ENCODE assay signal across 15 cellular contexts in the genomic region with DNA sequence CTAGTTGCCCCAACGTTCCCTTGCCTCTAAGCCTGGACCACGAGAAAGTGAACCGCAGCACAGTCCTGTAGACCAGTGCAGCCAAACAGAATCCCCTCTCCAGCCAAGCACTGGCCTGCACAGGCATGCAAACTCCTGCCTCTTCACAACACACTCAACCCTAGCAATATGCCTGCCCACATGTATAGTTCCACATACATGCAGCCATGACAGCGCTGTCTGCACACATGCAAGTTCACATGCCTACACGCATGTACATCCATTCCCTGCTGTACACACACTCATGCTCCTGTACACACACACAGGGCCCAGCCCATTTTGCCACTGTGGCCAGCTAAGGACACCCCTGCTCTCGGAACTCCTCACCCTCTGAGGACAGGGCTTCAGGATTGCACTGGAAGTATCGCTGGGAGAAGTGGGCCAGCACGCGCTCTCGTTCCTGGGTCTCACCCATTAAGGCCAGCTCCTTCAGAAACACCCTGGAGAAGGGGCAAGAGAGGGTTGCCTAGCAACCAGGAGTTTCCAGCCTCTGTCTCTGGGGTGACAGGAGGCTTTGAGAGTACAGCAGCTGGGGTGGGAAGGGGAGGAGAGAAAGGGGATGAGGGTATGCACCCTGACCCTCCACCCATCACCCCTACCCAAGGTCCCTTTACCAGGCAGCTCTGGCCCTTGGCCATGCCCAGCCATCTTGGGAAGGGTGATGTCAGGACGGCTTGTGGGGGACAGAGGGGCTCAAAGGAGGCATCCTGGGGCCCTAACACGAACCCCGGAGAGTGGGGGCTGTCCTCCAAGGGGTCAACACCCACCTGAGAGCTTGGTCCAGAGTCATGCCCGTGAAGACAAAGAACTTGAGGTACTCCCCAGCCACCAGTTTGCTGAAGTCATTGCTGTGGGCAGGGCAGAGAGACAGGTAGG. TPM values are rescaled to one million over a fixed set of nuclear protein-coding genes. Genes with fewer than 3 reads are reported as not detected.
DNase-seq lines count a peak whose midpoint lies in the region; ATAC-seq and TF ChIP-seq lines count a peak whose summit lies in the region.
"Had no signal": no experiment of that assay in that cellular context is flagged by ENCODE, and none has a peak within 500 bp of the region (broad histone marks: within the 10 kb centered on the region; RNA-seq: fewer than 3 reads in every experiment).

No MANE protein-coding gene starts in this region.

- no peaks in the 10 kb centered on the region for H3K36me3 Mint-ChIP-seq in T-helper 2 cell treated with Interferon-gamma antibody and Interleukin-4, amounts not matched to agents 5 μg/mL and 100 μg/mL, for 36 hours (ENCODE audit: low read depth)
- H3K36me3 Mint-ChIP-seq in activated CD4-positive, alpha-beta memory T cell treated with anti-CD3 and anti-CD28 coated beads for 36 hours, result no peaks in the 10 kb centered on the region

- DNase-seq in T-helper 2 cell treated with Interferon-gamma antibody and Interleukin-4, amounts not matched to agents 5 μg/mL and 100 μg/mL, for 36 hours (ENCODE audit: low spot score), result no peak
- DNase-seq in T-helper 2 cell, result no peak
- DNase-seq in activated CD4-positive, alpha-beta memory T cell treated with anti-CD3 and anti-CD28 coated beads for 36 hours, result no peak
- DNase-seq in sigmoid colon, result no peak
- no peak for DNase-seq in SHP77 (lab: John Stamatoyannopoulos, UW)
- no peak for DNase-seq in ovary
- DNase-seq: body of pancreas, DMS79, tibial artery had no signal

- intact Hi-C loops in activated CD4-positive, alpha-beta memory T cell treated with anti-CD3 and anti-CD28 coated beads for 36 hours (cut with micrococcal nuclease), result no loop called here
- intact Hi-C loops in sigmoid colon (cut with DNase I), result no loop called here
- intact Hi-C loops in ovary (cut with DNase I), result no loop called here

- TF ChIP-seq CTCF in sigmoid colon (IDR thresholded peaks at IDR 0.05), result no peak
- no peak for TF ChIP-seq CTCF in ovary (IDR thresholded peaks at IDR 0.05)

- no peaks in the 10 kb centered on the region for H3K9me3 Mint-ChIP-seq in T-helper 2 cell treated with Interferon-gamma antibody and Interleukin-4, amounts not matched to agents 5 μg/mL and 100 μg/mL, for 36 hours
- no peaks in the 10 kb centered on the region for H3K9me3 Mint-ChIP-seq in activated CD4-positive, alpha-beta memory T cell treated with anti-CD3 and anti-CD28 coated beads for 36 hours

- H3K27ac Mint-ChIP-seq in T-helper 2 cell treated with Interferon-gamma antibody and Interleukin-4, amounts not matched to agents 5 μg/mL and 100 μg/mL, for 36 hours, result peak overlapping the region; percentile 0
- H3K27ac Mint-ChIP-seq in activated CD4-positive, alpha-beta memory T cell treated with anti-CD3 and anti-CD28 coated beads for 36 hours, result peak overlapping the region; percentile 31

- peaks cover 27% of the 10 kb centered on the region for H3K4me1 Mint-ChIP-seq in T-helper 2 cell treated with Interferon-gamma antibody and Interleukin-4, amounts not matched to agents 5 μg/mL and 100 μg/mL, for 36 hours (ENCODE audit: low read depth)
- peaks cover 30% of the 10 kb centered on the region for H3K4me1 Mint-ChIP-seq in activated CD4-positive, alpha-beta memory T cell treated with anti-CD3 and anti-CD28 coated beads for 36 hours (ENCODE audit: low read depth)

- no peaks in the 10 kb centered on the region for H3K9me3 ChIP-seq in iPS-15b (ENCODE audit: control insufficient read depth, insufficient read depth, low read length)
- no peaks in the 10 kb centered on the region for H3K9me3 ChIP-seq in sigmoid colon
- no peaks in the 10 kb centered on the region for H3K9me3 ChIP-seq in ovary
- H3K9me3 ChIP-seq: body of pancreas, tibial artery had no signal

- H3K27me3 Mint-ChIP-seq in T-helper 2 cell treated with Interferon-gamma antibody and Interleukin-4, amounts not matched to agents 5 μg/mL and 100 μg/mL, for 36 hours (ENCODE audit: low read depth), result peaks cover 36% of the 10 kb centered on the region
- H3K27me3 Mint-ChIP-seq in activated CD4-positive, alpha-beta memory T cell treated with anti-CD3 and anti-CD28 coated beads for 36 hours, result peaks cover 29% of the 10 kb centered on the region

- H3K4me3 ChIP-seq in iPS-15b (ENCODE audit: low read depth, low read length), result peak overlapping the region; percentile 61
- peak overlapping the region in 1 of 4 donors; percentile 80 for H3K4me3 ChIP-seq in sigmoid colon
- H3K4me3 ChIP-seq in ovary, result no peak overlapping the region
- H3K4me3 ChIP-seq: body of pancreas, GM12878, tibial artery had no signal

- TF ChIP-seq EP300 in sigmoid colon (IDR thresholded peaks at IDR 0.05) (no peak), ovary (IDR thresholded peaks at IDR 0.05) (no peak)

- no peak for ATAC-seq in HG02642 (IDR thresholded peaks at IDR 0.05; ENCODE audit: poor library complexity, unreplicated experiment)
- ATAC-seq: body of pancreas, GM12878, HCT116 had no signal

- peak overlapping the region; percentile 57 for H3K4me3 Mint-ChIP-seq in T-helper 2 cell treated with Interferon-gamma antibody and Interleukin-4, amounts not matched to agents 5 μg/mL and 100 μg/mL, for 36 hours
- peak overlapping the region; percentile 74 for H3K4me3 Mint-ChIP-seq in activated CD4-positive, alpha-beta memory T cell treated with anti-CD3 and anti-CD28 coated beads for 36 hours

- H3K36me3 ChIP-seq in iPS-15b (ENCODE audit: control insufficient read depth, insufficient read depth, low read length), result no peaks in the 10 kb centered on the region
- H3K36me3 ChIP-seq in sigmoid colon, result no peaks in the 10 kb centered on the region
- H3K36me3 ChIP-seq in ovary, result no peaks in the 10 kb centered on the region
- H3K36me3 ChIP-seq: tibial artery had no signal

- POLR2A ChIA-PET in activated CD4-positive, alpha-beta memory T cell treated with anti-CD3 and anti-CD28 coated beads for 36 hours (lab: Charles Lee), result interaction anchor here (1.1 kb wide), 1 partner anchor 10 kb away, joined by 5 read pairs; no protein-coding TSS in a partner anchor

- 81 to 86% methylated on average over 14 of the region's 14 CpGs for WGBS in sigmoid colon, 2 donors
- WGBS in ovary, 3 donors, result 79 to 82% (median 82%) methylated on average over 14 of the region's 14 CpGs

- CTCF ChIA-PET in activated CD4-positive, alpha-beta memory T cell treated with anti-CD3 and anti-CD28 coated beads for 36 hours (lab: Charles Lee), result interaction anchor here (1.0 to 2.1 kb wide), 7 partner anchors 8 to 181 kb away, joined by 3 to 9 read pairs (median 4); no protein-coding TSS in a partner anchor

- TF ChIP-seq POLR2A in sigmoid colon (IDR thresholded peaks at IDR 0.05) (no peak), ovary (IDR thresholded peaks at IDR 0.05) (no peak)

- no peak overlapping the region for H3K9ac ChIP-seq in iPS-15b (ENCODE audit: low read depth, low read length)

- H3K27me3 ChIP-seq in iPS-15b (ENCODE audit: control insufficient read depth, insufficient read depth, low read length) (peaks cover 40% of the 10 kb centered on the region), sigmoid colon (peaks cover 10 to 39% (median 17%) of the 10 kb centered on the region in 3 donors), ovary (no peaks in the 10 kb centered on the region)

- peaks cover 14% of the 10 kb centered on the region for H3K4me1 ChIP-seq in iPS-15b (ENCODE audit: control insufficient read depth, insufficient read depth, low read length)
- peaks cover 0 to 32% (median 25%) of the 10 kb centered on the region in 4 donors for H3K4me1 ChIP-seq in sigmoid colon
- peaks cover 5% of the 10 kb centered on the region for H3K4me1 ChIP-seq in ovary (ENCODE audit: insufficient read depth)

- H3K27ac ChIP-seq in sigmoid colon, result peak overlapping the region in 3 of 4 donors; percentile 97 to 99 (median 98)
- H3K27ac ChIP-seq in ovary, result no peak overlapping the region
- H3K27ac ChIP-seq: body of pancreas, tibial artery had no signal

RNA-seq across cellular contexts. Expression of a gene that starts 7.0 kb away (rescaled TPM):
- 1 to 10 TPM; 4.2 to 4.4 TPM for total RNA-seq in activated CD4-positive, alpha-beta memory T cell treated with anti-CD3 and anti-CD28 coated beads for 36 hours
- total RNA-seq in sigmoid colon, result 100 to 1,000 TPM; 343 to 449 (median 417) TPM
- 10 to 100 TPM in 1 of 3 donors, 1 to 10 TPM in 1, under 1 TPM in 1; 0.69 to 23.3 (median 6.0) TPM for polyA plus RNA-seq in sigmoid colon
- 10 to 100 TPM in 6 of 7 donors, 1 to 10 TPM in 1; 4.4 to 34.7 (median 24.5) TPM for total RNA-seq in ovary
- 10 to 100 TPM in 1 of 2 donors, 1 to 10 TPM in 1; 4.6 to 12.4 TPM for polyA plus RNA-seq in ovary

RNA-seq across cellular contexts. Expression of a gene that starts 9.0 kb away (rescaled TPM):
- total RNA-seq in activated CD4-positive, alpha-beta memory T cell treated with anti-CD3 and anti-CD28 coated beads for 36 hours, result 10 to 100 TPM; 10.8 to 11.4 TPM
- 10 to 100 TPM; 19.7 to 51.3 (median 34.2) TPM for total RNA-seq in sigmoid colon
- polyA plus RNA-seq in sigmoid colon, result 10 to 100 TPM; 19.0 to 36.7 (median 21.0) TPM
- total RNA-seq in ovary, result 10 to 100 TPM; 13.5 to 31.1 (median 19.3) TPM
- polyA plus RNA-seq in ovary, result 10 to 100 TPM in 1 of 2 donors, under 1 TPM in 1; 0.25 to 17.9 TPM

RNA-seq across cellular contexts. Expression of a gene that starts 16.1 kb away (rescaled TPM):
- total RNA-seq in activated CD4-positive, alpha-beta memory T cell treated with anti-CD3 and anti-CD28 coated beads for 36 hours, result 100 to 1,000 TPM; 241 to 242 TPM
- total RNA-seq in sigmoid colon (10 to 100 TPM; 29.6 to 41.1 (median 36.0) TPM), ovary (10 to 100 TPM; 18.5 to 42.6 (median 35.9) TPM)
- polyA plus RNA-seq in sigmoid colon (10 to 100 TPM in 2 of 3 donors, 1 to 10 TPM in 1; 5.4 to 41.5 (median 11.1) TPM), ovary (10 to 100 TPM; 16.3 to 20.5 TPM)

RNA-seq across cellular contexts. Expression of a gene that starts 20.8 kb away (rescaled TPM):
- 10 to 100 TPM; 68.6 to 68.9 TPM for total RNA-seq in activated CD4-positive, alpha-beta memory T cell treated with anti-CD3 and anti-CD28 coated beads for 36 hours
- total RNA-seq in sigmoid colon (10 to 100 TPM; 65.2 to 93.5 (median 82.4) TPM), ovary (10 to 100 TPM; 47.7 to 70.8 (median 61.7) TPM)
- polyA plus RNA-seq in sigmoid colon (10 to 100 TPM; 30.0 to 47.7 (median 33.3) TPM), ovary (10 to 100 TPM; 34.7 to 76.5 TPM)

RNA-seq across cellular contexts. Expression of a gene that starts 39.7 kb away (rescaled TPM):
- total RNA-seq in activated CD4-positive, alpha-beta memory T cell treated with anti-CD3 and anti-CD28 coated beads for 36 hours, result under 1 TPM; 0.19 to 0.48 TPM
- under 1 TPM in 1 of 4 donors, not detected in 3; 0.36 TPM for total RNA-seq in sigmoid colon
- polyA plus RNA-seq in sigmoid colon, result 1 to 10 TPM in 2 of 3 donors, under 1 TPM in 1; 0.92 to 2.4 (median 1.1) TPM
- 10 to 100 TPM in 1 of 7 donors, 1 to 10 TPM in 1, under 1 TPM in 3, not detected in 2; 0.37 to 22.3 (median 0.60) TPM for total RNA-seq in ovary
- under 1 TPM in 1 of 2 donors, not detected in 1; 0.11 TPM for polyA plus RNA-seq in ovary
- total RNA-seq: endothelial cell of umbilical vein, sciatic nerve had no signal

Comparison
In these comparisons a context has a peak if more than half of its experiments do, and no peak if none do; other contexts are left out.
1. H3K27ac ChIP-seq: peak in sigmoid colon (3 of 4); none in ovary (0 of 2).
2. RNA of a gene that starts 7.0 kb away (total RNA-seq): 343 to 449 TPM in sigmoid colon; 4.4 to 34.7 TPM in ovary and 4.2 to 4.4 TPM in activated CD4-positive, alpha-beta memory T cell treated with anti-CD3 and anti-CD28 coated beads for 36 hours; every median in the first group is over 4 times any median in the second.
3. RNA of a gene that starts 16.1 kb away (total RNA-seq): 241 to 242 TPM in activated CD4-positive, alpha-beta memory T cell treated with anti-CD3 and anti-CD28 coated beads for 36 hours; 29.6 to 41.1 TPM in sigmoid colon and 18.5 to 42.6 TPM in ovary; every median in the first group is over 4 times any median in the second.